ENCODE assay signal across 9 cellular contexts in genomic region chr2:197306691-197307030, GRCh38. TPM values are rescaled to one million over a fixed set of nuclear protein-coding genes. Genes with fewer than 3 reads are reported as not detected.
DNase-seq lines count a peak whose midpoint lies in the region; ATAC-seq and TF ChIP-seq lines count a peak whose summit lies in the region.
"Had no signal": no experiment of that assay in that cellular context is flagged by ENCODE, and none has a peak within 500 bp of the region (broad histone marks: within the 10 kb centered on the region; RNA-seq: fewer than 3 reads in every experiment).

No MANE protein-coding gene starts in this region.

- no peaks in the 10 kb centered on the region for H3K36me3 ChIP-seq in GM23248 (ENCODE audit: low read depth)
- no peaks in the 10 kb centered on the region for H3K36me3 ChIP-seq in esophagus muscularis mucosa
- H3K36me3 ChIP-seq in spleen: peaks cover 0 to 7% (median 2%) of the 10 kb centered on the region in 6 donors

- H3K4me3 ChIP-seq in GM23248: no peak overlapping the region
- H3K4me3 ChIP-seq in esophagus muscularis mucosa: peak overlapping the region in 1 of 4 donors; percentile 8
- peak overlapping the region in 4 of 8 donors; percentile 5 to 87 (median 69) for H3K4me3 ChIP-seq in spleen

- no peak for TF ChIP-seq POLR2A in esophagus muscularis mucosa (IDR thresholded peaks at IDR 0.05; ENCODE audit: low read depth)
- no peak for TF ChIP-seq POLR2A in spleen (IDR thresholded peaks at IDR 0.05)

- H3K27me3 ChIP-seq in GM23248 (replicated peaks; ENCODE audit: insufficient read depth) (no peaks in the 10 kb centered on the region), esophagus muscularis mucosa (no peaks in the 10 kb centered on the region), spleen (replicated peaks in 1 of 7) (no peaks in the 10 kb centered on the region)

- 30 to 31% methylated on average over 3 of the region's 3 CpGs for WGBS in GM23248 (ENCODE audit: low coverage in 1 of 2, low lambda C conversion rate in 2 of 2, missing lambda C conversion rate in 2 of 2), 2 experiments
- 55% methylated on average over 3 of the region's 3 CpGs for WGBS in esophagus muscularis mucosa
- 37 to 52% (median 41%) methylated on average over 3 of the region's 3 CpGs for WGBS in spleen, 5 donors

- H3K27ac ChIP-seq in GM23248: no peak overlapping the region
- peak overlapping the region; percentile 50 to 85 (median 54) for H3K27ac ChIP-seq in esophagus muscularis mucosa (replicated peaks in 1 of 4)
- H3K27ac ChIP-seq in spleen: peak overlapping the region; percentile 66 to 98 (median 96)

- no peak for ATAC-seq in HG02938 (IDR thresholded peaks at IDR 0.05; ENCODE audit: unreplicated experiment)
- no peak for ATAC-seq in HG03025 (IDR thresholded peaks at IDR 0.05; ENCODE audit: low FRiP score, unreplicated experiment)

- intact Hi-C loops in esophagus muscularis mucosa (cut with DNase I) (no loop called here), spleen (cut with DNase I; ENCODE audit: low total_unique reads) (loop anchor here (5.0 kb wide), 1 partner anchor 194 kb away; no protein-coding TSS in a partner anchor)

- TF ChIP-seq CTCF in esophagus muscularis mucosa (IDR thresholded peaks at IDR 0.05): no peak
- no peak for TF ChIP-seq CTCF in spleen (IDR thresholded peaks at IDR 0.05 in 8 of 11, conservative IDR thresholded peaks at IDR 0.05 in 3 of 11)

- in situ Hi-C loops in GM23248 (cut with MboI): no loop called here

- TF ChIP-seq EP300 in esophagus muscularis mucosa (IDR thresholded peaks at IDR 0.05): no peak

- no peak overlapping the region for H3K9ac ChIP-seq in GM23248

- H2AFZ ChIP-seq in GM23248: no peak overlapping the region

- 0 out of 2 replicates have a peak, but pooled peaks cover 12% of the 10 kb centered on the region for H3F3A ChIP-seq in GM23248 (ENCODE audit: insufficient read depth)

- H3K4me2 ChIP-seq in GM23248 (ENCODE audit: unreplicated experiment): no peak overlapping the region

- peaks cover 8% of the 10 kb centered on the region; the same call in 1 of the 2 replicates for H3K79me2 ChIP-seq in GM23248 (ENCODE audit: insufficient read depth)

- H3K4me1 ChIP-seq in GM23248 (ENCODE audit: insufficient read depth): peaks cover 13% of the 10 kb centered on the region
- peaks cover 25 to 76% (median 64%) of the 10 kb centered on the region in 4 donors for H3K4me1 ChIP-seq in esophagus muscularis mucosa
- peaks cover 42 to 91% (median 84%) of the 10 kb centered on the region in 6 donors for H3K4me1 ChIP-seq in spleen

- H4K20me1 ChIP-seq in GM23248 (ENCODE audit: insufficient read depth): no peaks in the 10 kb centered on the region

- H3K9me2 ChIP-seq in GM23248 (ENCODE audit: insufficient read depth): no peaks in the 10 kb centered on the region

- DNase-seq in GM23248 (peak; percentile 71), RPMI7951 (ENCODE audit: low read depth) (peak; percentile 72), esophagus muscularis mucosa (ENCODE audit: extremely low spot score) (peak; percentile 93), spleen (no peak), NCI-H226 (no peak)
- DNase-seq: HFFc6, T-helper 9 cell had no signal

- no peaks in the 10 kb centered on the region for H3K9me3 ChIP-seq in GM23248 (ENCODE audit: low read depth)
- no peaks in the 10 kb centered on the region for H3K9me3 ChIP-seq in esophagus muscularis mucosa
- no peaks in the 10 kb centered on the region for H3K9me3 ChIP-seq in spleen

RNA-seq across cellular contexts. Expression of gene ANKRD44, which starts 3.9 kb away (rescaled TPM):
- total RNA-seq in GM23248 (2014; rRNA removed; shearing (Covaris generic)): 4.9 and 8.9 TPM in 2 replicates
- polyA plus RNA-seq in GM23248 (2016; fragmentation: Nextera tagmentation; extraction: Ambion mirVana): 2.7 and 2.9 TPM in 2 replicates
- 10.8 and 11.3 TPM in 2 replicates for total RNA-seq in RPMI7951 (2014; rRNA removed; shearing (Covaris generic))
- 10 to 100 TPM; 41.4 to 76.6 (median 48.1) TPM for total RNA-seq in esophagus muscularis mucosa
- 100 to 1,000 TPM; 108 to 183 (median 145) TPM for total RNA-seq in spleen
- polyA plus RNA-seq in spleen: 10 to 100 TPM; 16.0 to 18.5 (median 16.3) TPM

Comparison
In these comparisons a context has a peak if more than half of its experiments do, and no peak if none do; other contexts are left out.
1. DNase-seq: peak in GM23248 (single experiment), RPMI7951 (single experiment) and esophagus muscularis mucosa (single experiment); none in spleen (single experiment) and NCI-H226 (single experiment).